22 cellular contexts compared by ENCODE assay signal in genomic region chr1:205663286-205663994, GRCh38. TPM values are rescaled to one million over a fixed set of nuclear protein-coding genes. Genes with fewer than 3 reads are reported as not detected.
DNase-seq lines count a peak whose midpoint lies in the region; ATAC-seq and TF ChIP-seq lines count a peak whose summit lies in the region.
"Had no signal": no experiment of that assay in that cellular context is flagged by ENCODE, and none has a peak within 500 bp of the region (broad histone marks: within the 10 kb centered on the region; RNA-seq: fewer than 3 reads in every experiment).

No MANE protein-coding gene starts in this region.

- H3K36me3 ChIP-seq in HEK293 (ENCODE audit: control insufficient read depth in 2 of 2, insufficient read depth in 1 of 2, low read length in 2 of 2): peaks cover 0 to 31% of the 10 kb centered on the region in 2 experiments; a peak in 1 of 3 replicates
- H3K36me3 ChIP-seq in WERI-Rb-1: peaks cover 53% of the 10 kb centered on the region
- H3K36me3 ChIP-seq: cardiac muscle cell, MG63 had no signal

- CTCF ChIA-PET in HEK293 (lab: Yijun Ruan, JAX): interaction anchor here (0.6 to 3.5 kb wide), 4 partner anchors 15 to 314 kb away, joined by 3 to 23 read pairs (median 4); no protein-coding TSS in a partner anchor

- H3K4me1 Mint-ChIP-seq in naive B cell: peaks cover 68 to 91% (median 87%) of the 10 kb centered on the region in 3 donors

- H3K27me3 ChIP-seq in WERI-Rb-1 (ENCODE audit: insufficient read depth, low read depth, severe bottlenecking): no peaks in the 10 kb centered on the region
- H3K27me3 ChIP-seq: cardiac muscle cell, MG63 had no signal

- H3K9me3 ChIP-seq in HEK293 (ENCODE audit: control insufficient read depth, insufficient read depth, low read depth, low read length) (no peaks in the 10 kb centered on the region), WERI-Rb-1 (ENCODE audit: severe bottlenecking) (no peaks in the 10 kb centered on the region)
- H3K9me3 ChIP-seq: MG63 had no signal

- H3K4me3 Mint-ChIP-seq in naive B cell: peak overlapping the region in 2 of 8 donors; percentile 22 to 27
- H3K4me3 Mint-ChIP-seq: activated naive CD4-positive, alpha-beta T cell treated with anti-CD3 and anti-CD28 coated beads, Interleukin-2, amount 10 ng/mL, durations not matched to agents 7 days and 5 days; activated T-cell treated with anti-CD3 and anti-CD28 coated beads, Interleukin-2, amount 50 U/mL, for 72 hours; H9; mesothelial cell of epicardium; nephron progenitor cell had no signal

- H3K4me3 ChIP-seq in HEK293 (ENCODE audit: low read depth, low read length): no peak overlapping the region
- no peak overlapping the region for H3K4me3 ChIP-seq in WERI-Rb-1 (ENCODE audit: low read depth, low read length)
- H3K4me3 ChIP-seq: cardiac muscle cell, MG63 had no signal

- no peaks in the 10 kb centered on the region for H3K9me3 Mint-ChIP-seq in naive B cell
- H3K9me3 Mint-ChIP-seq: activated naive CD4-positive, alpha-beta T cell treated with anti-CD3 and anti-CD28 coated beads, Interleukin-2, amount 10 ng/mL, durations not matched to agents 7 days and 5 days; activated T-cell treated with anti-CD3 and anti-CD28 coated beads, Interleukin-2, amount 50 U/mL, for 72 hours; H9; mesothelial cell of epicardium; nephron progenitor cell had no signal

- H3K36me3 Mint-ChIP-seq in naive B cell: peaks cover 0 to 6% of the 10 kb centered on the region in 2 donors
- H3K36me3 Mint-ChIP-seq: activated naive CD4-positive, alpha-beta T cell treated with anti-CD3 and anti-CD28 coated beads, Interleukin-2, amount 10 ng/mL, durations not matched to agents 7 days and 5 days; mesothelial cell of epicardium had no signal

- POLR2A ChIA-PET in HEK293 (lab: Yijun Ruan, JAX): no interaction called here

- TF ChIP-seq CTCF in HEK293 (tag by site-specific recombination; IDR thresholded peaks at IDR 0.05) (no peak), WERI-Rb-1 (IDR thresholded peaks at IDR 0.05; ENCODE audit: low read depth, low read length) (no peak)

- ATAC-seq in naive B cell (ENCODE audit: low read depth in 2 of 2) (no peak), GM19324 (IDR thresholded peaks at IDR 0.05; ENCODE audit: low FRiP score, unreplicated experiment) (no peak), HG03521 (IDR thresholded peaks at IDR 0.05; ENCODE audit: unreplicated experiment) (no peak)
- ATAC-seq: activated CD4-positive, CD25-positive, alpha-beta regulatory T cell treated with anti-CD3 and anti-CD28 coated beads, Interleukin-2, amount 50 U/mL, for 24 hours; activated T-cell treated with anti-CD3 and anti-CD28 coated beads, Interleukin-2, amount 50 U/mL, for 72 hours had no signal

- no peaks in the 10 kb centered on the region for H3K27me3 Mint-ChIP-seq in naive B cell

- H3K27ac Mint-ChIP-seq in naive B cell: peak overlapping the region; percentile 24 to 97 (median 90)
- H3K27ac Mint-ChIP-seq: activated naive CD4-positive, alpha-beta T cell treated with anti-CD3 and anti-CD28 coated beads, Interleukin-2, amount 10 ng/mL, durations not matched to agents 7 days and 5 days; activated T-cell treated with anti-CD3 and anti-CD28 coated beads, Interleukin-2, amount 50 U/mL, for 72 hours; mesothelial cell of epicardium; nephron progenitor cell had no signal

- H3K27ac ChIP-seq in HEK293 (ENCODE audit: extremely low read depth, low read depth, low read length): no peak overlapping the region
- peak overlapping the region; percentile 91 for H3K27ac ChIP-seq in WERI-Rb-1
- H3K27ac ChIP-seq: cardiac muscle cell, parathyroid adenoma had no signal

- no peaks in the 10 kb centered on the region for H3K4me1 ChIP-seq in HEK293 (ENCODE audit: control insufficient read depth, insufficient read depth, low read length)
- H3K4me1 ChIP-seq: parathyroid adenoma had no signal

- DNase-seq in WERI-Rb-1 (no peak), naive B cell (no peak), NOMO-1 treated with DMSO at 0.1 percent for 48 hours (lab: John Stamatoyannopoulos, UW; ENCODE audit: unreplicated experiment) (no peak), activated T-cell treated with anti-CD3 and anti-CD28 coated beads for 4 hours (no peak)
- DNase-seq: activated CD8-positive, alpha-beta memory T cell treated with anti-CD3 and anti-CD28 coated beads for 24 hours; activated naive CD4-positive, alpha-beta T cell treated with anti-CD3 and anti-CD28 coated beads, Interleukin-2, amount 10 ng/mL, durations not matched to agents 7 days and 5 days; activated T-cell treated with anti-CD3 and anti-CD28 coated beads, Interleukin-2, amount 50 U/mL, for 72 hours; H9; head of caudate nucleus; NCI-H146; NCI-H2171; NCI-H524; nephron progenitor cell; Right ventricle myocardium superior had no signal

TF ChIP-seq in HEK293, 187 proteins besides CTCF, POLR2A, EP300 and RAD21:
- TF ChIP-seq ZNF600 (tag by site-specific recombination; IDR thresholded peaks at IDR 0.05) (peak; percentile 72), ZNF654 (tag by site-specific recombination; IDR thresholded peaks at IDR 0.05; ENCODE audit: low read depth) (no peak), INSM2 (tag by site-specific recombination; IDR thresholded peaks at IDR 0.05) (no peak), ZNF132 (tag by site-specific recombination; IDR thresholded peaks at IDR 0.05; ENCODE audit: borderline replicate concordance) (no peak), GLIS2 (tag by site-specific recombination; IDR thresholded peaks at IDR 0.05) (no peak)

RNA-seq across cellular contexts. Expression of gene SLC45A3, which starts 16.9 kb away (rescaled TPM):
- polyA plus RNA-seq in naive B cell (ENCODE audit: low read depth in 6 of 6): 1 to 10 TPM in 5 of 6 donors, under 1 TPM in 1; 0.96 to 5.4 (median 4.0) TPM

RNA-seq across cellular contexts. Expression of gene ELK4, which starts 31.6 kb away (rescaled TPM):
- 10 to 100 TPM in 1 of 6 donors, 1 to 10 TPM in 5; 4.8 to 10.2 (median 6.0) TPM for polyA plus RNA-seq in naive B cell (ENCODE audit: low read depth in 6 of 6)
